ENCODE assay signal across 8 cellular contexts in the genomic region with DNA sequence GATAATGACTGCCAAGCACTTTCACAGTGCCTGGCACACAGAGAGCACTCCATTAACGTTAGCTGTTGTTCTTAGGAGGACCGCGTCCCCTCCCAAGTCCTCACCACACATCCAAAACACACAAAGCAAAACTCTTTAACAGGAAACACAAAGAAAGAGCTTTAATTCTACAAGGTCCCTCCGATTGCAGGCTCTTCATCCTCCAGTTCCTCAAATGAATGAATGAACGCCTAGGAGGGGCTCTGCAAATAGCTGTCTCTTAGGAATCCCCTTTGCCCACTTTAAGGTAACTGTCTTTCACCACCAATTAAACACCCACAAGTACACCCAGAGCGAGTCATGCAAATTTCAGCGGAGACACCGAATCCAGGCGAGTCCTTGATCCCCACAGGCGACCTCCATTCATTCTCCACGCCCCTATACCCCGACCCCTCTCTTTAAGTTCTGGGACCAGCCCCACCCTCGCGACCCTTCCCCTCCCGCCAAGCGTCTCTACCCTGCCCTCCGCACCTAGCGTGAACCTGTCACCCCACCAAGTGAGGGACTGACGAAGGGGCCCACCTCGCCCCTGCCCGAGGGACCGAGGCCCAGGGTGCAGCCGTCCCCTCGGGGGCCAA. TPM values are rescaled to one million over a fixed set of nuclear protein-coding genes. Genes with fewer than 3 reads are reported as not detected.
DNase-seq lines count a peak whose midpoint lies in the region; ATAC-seq and TF ChIP-seq lines count a peak whose summit lies in the region.

No MANE protein-coding gene starts in this region.

- POLR2A ChIA-PET in HCT116 (lab: Charles Lee), result interaction anchor here (1.6 kb wide), 1 partner anchor 87 kb away, joined by 3 read pairs; a partner anchor contains a TSS

- no peaks in the 10 kb centered on the region for H3K36me3 Mint-ChIP-seq in nephron progenitor cell (ENCODE audit: low read depth)

- TF ChIP-seq CTCF in GM10266 (IDR thresholded peaks at IDR 0.05; ENCODE audit: control insufficient read depth, insufficient read depth, low read depth, missing control alignments) (no peak), HCT116 (IDR thresholded peaks at IDR 0.05 in 2 of 3, conservative IDR thresholded peaks at IDR 0.05 in 1 of 3; ENCODE audit: borderline replicate concordance in 1 of 3, insufficient read depth in 1 of 3, low read depth in 2 of 3, low read length in 2 of 3) (no peak), nephron progenitor cell (IDR thresholded peaks at IDR 0.05) (no peak)

- H3K79me2 ChIP-seq in HCT116 (ENCODE audit: insufficient read depth, low read length), result peaks cover 47% of the 10 kb centered on the region

- H3K27me3 Mint-ChIP-seq in nephron progenitor cell (ENCODE audit: low read depth, poor library complexity), result no peaks in the 10 kb centered on the region

- H3K9me2 ChIP-seq in HCT116 (ENCODE audit: insufficient read depth), result no peaks in the 10 kb centered on the region

- DNase-seq in GM10266 (ENCODE audit: extremely low spot score) (peak; percentile 21), HCT116 (ENCODE audit: low read depth, low spot score) (no peak), RKO (ENCODE audit: low spot score) (peak; percentile 48), nephron progenitor cell (no peak), HCEC 1CT (no peak), NCI-H446 treated with DMSO at 0.1 percent for 48 hours (lab: John Stamatoyannopoulos, UW) (no peak)

- TF ChIP-seq POLR2A in HCT116 (IDR thresholded peaks at IDR 0.05; ENCODE audit: borderline replicate concordance, extremely low read depth, insufficient read depth, insufficient read length), result no peak

- H3K36me3 ChIP-seq in HCT116 (ENCODE audit: control insufficient read depth in 1 of 2, insufficient read depth in 2 of 2, low read length in 2 of 2) (no peaks in the 10 kb centered on the region), endocrine pancreas (ENCODE audit: control insufficient read depth, insufficient read depth, low read length) (no peaks in the 10 kb centered on the region)

- peak overlapping the region; percentile 93 to 95 for H3K4me3 ChIP-seq in HCT116 (replicated peaks in 1 of 2; ENCODE audit: low read depth in 1 of 2, low read length in 2 of 2)
- H3K4me3 ChIP-seq in endocrine pancreas (ENCODE audit: control insufficient read depth, insufficient read depth, low read length), result peak overlapping the region; percentile 84

- H3K4me1 ChIP-seq in HCT116 (ENCODE audit: control insufficient read depth in 1 of 2, insufficient read depth in 2 of 2, low read length in 2 of 2) (peaks cover 7 to 30% of the 10 kb centered on the region in 2 experiments; a peak in 3 of 4 replicates), endocrine pancreas (ENCODE audit: control insufficient read depth, insufficient read depth, low read length) (no peaks in the 10 kb centered on the region)

- CTCF ChIA-PET in HCT116 (lab: Charles Lee), result no interaction called here

- H2AFZ ChIP-seq in HCT116 (ENCODE audit: low read depth, low read length, poor library complexity, severe bottlenecking), result no peak overlapping the region

- H3K4me2 ChIP-seq in HCT116 (ENCODE audit: low read length), result peak overlapping the region; percentile 92

- intact Hi-C loops in HCT116 (cut with micrococcal nuclease), result no loop called here

- H3K4me3 Mint-ChIP-seq in nephron progenitor cell, result peak overlapping the region; percentile 98

- peak overlapping the region; percentile 87; the same call in 1 of the 2 replicates for H3K27ac ChIP-seq in HCT116 (ENCODE audit: low read depth, low read length)

- peak overlapping the region; percentile 95 for H3K27ac Mint-ChIP-seq in nephron progenitor cell

- H3K9me3 ChIP-seq in HCT116 (ENCODE audit: control insufficient read depth in 1 of 2, insufficient read depth in 1 of 2, low read depth in 1 of 2, low read length in 2 of 2) (no peaks in the 10 kb centered on the region), endocrine pancreas (ENCODE audit: control insufficient read depth, low read length) (no peaks in the 10 kb centered on the region)

- no peaks in the 10 kb centered on the region for H3K27me3 ChIP-seq in HCT116 (ENCODE audit: insufficient read depth, low read length)
- H3K27me3 ChIP-seq in endocrine pancreas (ENCODE audit: control insufficient read depth, insufficient read depth, low read length), result no peaks in the 10 kb centered on the region

- no peaks in the 10 kb centered on the region for H3K9me3 Mint-ChIP-seq in nephron progenitor cell

- RAD21 ChIA-PET in HCT116 (lab: Charles Lee; ENCODE audit: low non-redundant PET in 1 of 2, low total read pairs in 2 of 2, uncharacterized antibody in 2 of 2, unreplicated experiment in 2 of 2), result no interaction called here

- H3K9ac ChIP-seq in HCT116 (ENCODE audit: low read length) (peak overlapping the region; percentile 93), endocrine pancreas (ENCODE audit: control insufficient read depth, insufficient read depth, low read length) (peak overlapping the region; percentile 97)

- H4K20me1 ChIP-seq in HCT116 (ENCODE audit: insufficient read depth), result no peaks in the 10 kb centered on the region

- TF ChIP-seq RAD21 in HCT116 (IDR thresholded peaks at IDR 0.05; ENCODE audit: low read depth), result no peak

- ATAC-seq in HCT116, result peak; percentile 2; the same call in 1 of the 2 replicates
- ATAC-seq in GM19324 (IDR thresholded peaks at IDR 0.05; ENCODE audit: low FRiP score, unreplicated experiment), result no peak

- TSS peak; percentile 63 for BruUV-seq in HCT116 (replicated peaks; lab: Mats Ljungman, UMichigan)

- peaks cover 65% of the 10 kb centered on the region for H3K4me1 Mint-ChIP-seq in nephron progenitor cell

TF ChIP-seq in HCT116, 20 proteins besides CTCF, POLR2A, EP300 and RAD21:
- TF ChIP-seq, protein P1, sequence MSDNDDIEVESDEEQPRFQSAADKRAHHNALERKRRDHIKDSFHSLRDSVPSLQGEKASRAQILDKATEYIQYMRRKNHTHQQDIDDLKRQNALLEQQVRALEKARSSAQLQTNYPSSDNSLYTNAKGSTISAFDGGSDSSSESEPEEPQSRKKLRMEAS (IDR thresholded peaks at IDR 0.05), result no peak
- no peak for TF ChIP-seq SIN3A (IDR thresholded peaks at IDR 0.05; ENCODE audit: low read depth)
- no peak for TF ChIP-seq ELF1 (IDR thresholded peaks at IDR 0.05; ENCODE audit: borderline replicate concordance, low read depth)
- no peak for TF ChIP-seq EZH2 (IDR thresholded peaks at IDR 0.05)
- TF ChIP-seq EGR1 (IDR thresholded peaks at IDR 0.05; ENCODE audit: low read depth), result no peak
- no peak for TF ChIP-seq CBX3 (IDR thresholded peaks at IDR 0.05; ENCODE audit: low read depth)
- no peak for TF ChIP-seq CEBPB (IDR thresholded peaks at IDR 0.05; ENCODE audit: low read depth)
- no peak for TF ChIP-seq SP1 (IDR thresholded peaks at IDR 0.05; ENCODE audit: low read depth)
- no peak for TF ChIP-seq YY1 (IDR thresholded peaks at IDR 0.05; ENCODE audit: extremely low read depth, insufficient replicate concordance, low read depth, low read length)
- TF ChIP-seq, protein P2, sequence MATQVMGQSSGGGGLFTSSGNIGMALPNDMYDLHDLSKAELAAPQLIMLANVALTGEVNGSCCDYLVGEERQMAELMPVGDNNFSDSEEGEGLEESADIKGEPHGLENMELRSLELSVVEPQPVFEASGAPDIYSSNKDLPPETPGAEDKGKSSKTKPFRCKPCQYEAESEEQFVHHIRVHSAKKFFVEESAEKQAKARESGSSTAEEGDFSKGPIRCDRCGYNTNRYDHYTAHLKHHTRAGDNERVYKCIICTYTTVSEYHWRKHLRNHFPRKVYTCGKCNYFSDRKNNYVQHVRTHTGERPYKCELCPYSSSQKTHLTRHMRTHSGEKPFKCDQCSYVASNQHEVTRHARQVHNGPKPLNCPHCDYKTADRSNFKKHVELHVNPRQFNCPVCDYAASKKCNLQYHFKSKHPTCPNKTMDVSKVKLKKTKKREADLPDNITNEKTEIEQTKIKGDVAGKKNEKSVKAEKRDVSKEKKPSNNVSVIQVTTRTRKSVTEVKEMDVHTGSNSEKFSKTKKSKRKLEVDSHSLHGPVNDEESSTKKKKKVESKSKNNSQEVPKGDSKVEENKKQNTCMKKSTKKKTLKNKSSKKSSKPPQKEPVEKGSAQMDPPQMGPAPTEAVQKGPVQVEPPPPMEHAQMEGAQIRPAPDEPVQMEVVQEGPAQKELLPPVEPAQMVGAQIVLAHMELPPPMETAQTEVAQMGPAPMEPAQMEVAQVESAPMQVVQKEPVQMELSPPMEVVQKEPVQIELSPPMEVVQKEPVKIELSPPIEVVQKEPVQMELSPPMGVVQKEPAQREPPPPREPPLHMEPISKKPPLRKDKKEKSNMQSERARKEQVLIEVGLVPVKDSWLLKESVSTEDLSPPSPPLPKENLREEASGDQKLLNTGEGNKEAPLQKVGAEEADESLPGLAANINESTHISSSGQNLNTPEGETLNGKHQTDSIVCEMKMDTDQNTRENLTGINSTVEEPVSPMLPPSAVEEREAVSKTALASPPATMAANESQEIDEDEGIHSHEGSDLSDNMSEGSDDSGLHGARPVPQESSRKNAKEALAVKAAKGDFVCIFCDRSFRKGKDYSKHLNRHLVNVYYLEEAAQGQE (IDR thresholded peaks at IDR 0.05; ENCODE audit: low read depth), result no peak
- TF ChIP-seq, protein P3, sequence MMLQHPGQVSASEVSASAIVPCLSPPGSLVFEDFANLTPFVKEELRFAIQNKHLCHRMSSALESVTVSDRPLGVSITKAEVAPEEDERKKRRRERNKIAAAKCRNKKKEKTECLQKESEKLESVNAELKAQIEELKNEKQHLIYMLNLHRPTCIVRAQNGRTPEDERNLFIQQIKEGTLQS (IDR thresholded peaks at IDR 0.05), result no peak
- TF ChIP-seq JUND (IDR thresholded peaks at IDR 0.05), result no peak
- no peak for TF ChIP-seq ZFX (IDR thresholded peaks at IDR 0.05)
- TF ChIP-seq ZNF274 (IDR thresholded peaks at IDR 0.05; ENCODE audit: low read depth, low read length), result no peak
- no peak for TF ChIP-seq POLR2AphosphoS5 (IDR thresholded peaks at IDR 0.05; ENCODE audit: low read depth, low read length)
- TF ChIP-seq SRF (IDR thresholded peaks at IDR 0.05; ENCODE audit: low read depth), result no peak
- TF ChIP-seq FOSL1 (IDR thresholded peaks at IDR 0.05; ENCODE audit: low read depth), result no peak
- TF ChIP-seq TCF7L2 (IDR thresholded peaks at IDR 0.05; ENCODE audit: borderline replicate concordance, extremely low read depth, insufficient read depth, insufficient read length), result no peak
TF ChIP-seq in HCT116: peak in this region for 0.

RNA-seq across cellular contexts. Expression of a gene that starts 0.6 kb away (rescaled TPM):
- 34.5 TPM for total RNA-seq in HCT116 (2021; ENCODE audit: unreplicated experiment)
- polyA plus RNA-seq in HCT116 (2012), result 14.6 and 15.2 TPM in 2 replicates

RNA-seq across cellular contexts. Expression of a gene that starts 34.7 kb away (rescaled TPM):
- total RNA-seq in HCT116 (2021; ENCODE audit: unreplicated experiment), result 0.20 TPM
- polyA plus RNA-seq in HCT116 (2012), result not detected in 2 replicates

Comparison
In these comparisons a context has a peak if more than half of its experiments do, and no peak if none do; other contexts are left out.
1. DNase-seq: peak in GM10266 (single experiment) and RKO (single experiment); none in HCT116 (single experiment), nephron progenitor cell (single experiment), HCEC 1CT (single experiment) and NCI-H446 treated with DMSO at 0.1 percent for 48 hours (single experiment).